12 cellular contexts compared by ENCODE assay signal in genomic region chrX:19758536-19758935, GRCh38.
DNase-seq lines count a peak whose midpoint lies in the region; ATAC-seq, FAIRE-seq and TF ChIP-seq lines count a peak whose summit lies in the region.
"Had no signal": no experiment of that assay in that cellular context is flagged by ENCODE, and none has a peak within 500 bp of the region (broad histone marks: within the 10 kb centered on the region; RNA-seq: fewer than 3 reads in every experiment).

No MANE protein-coding gene starts in this region.

- ATAC-seq in GM18511 (IDR thresholded peaks at IDR 0.05; ENCODE audit: unreplicated experiment), result peak; percentile 52
- peak; percentile 69 for ATAC-seq in GM12878
- ATAC-seq in HG03565 (IDR thresholded peaks at IDR 0.05; ENCODE audit: unreplicated experiment), result no peak
- ATAC-seq in GM21423 (IDR thresholded peaks at IDR 0.05; ENCODE audit: unreplicated experiment), result no peak
- ATAC-seq: sciatic nerve had no signal

- SMC1A ChIA-PET in GM12878 (lab: Charles Lee; ENCODE audit: uncharacterized antibody, unreplicated experiment), result interaction anchor here (1.0 to 26.5 kb wide), 9 partner anchors 9 to 118 kb away, joined by 3 to 624 read pairs (median 8); no protein-coding TSS in a partner anchor

- H3K4me1 ChIP-seq in BLaER1 (peaks cover 50% of the 10 kb centered on the region), GM12878 (ENCODE audit: control insufficient read depth, insufficient read depth, low read length) (peaks cover 46% of the 10 kb centered on the region)

- DNase-seq in NB4 (ENCODE audit: low read depth) (peak; percentile 89), GM12878 (ENCODE audit: low read depth, low spot score) (no peak), DMS 273 treated with DMSO at 0.1 percent for 48 hours (lab: John Stamatoyannopoulos, UW) (no peak), NCI-H446 treated with DMSO at 0.1 percent for 48 hours (lab: John Stamatoyannopoulos, UW) (no peak)
- DNase-seq: NCI-H82 had no signal

- no peaks in the 10 kb centered on the region for H4K20me1 ChIP-seq in BLaER1
- H4K20me1 ChIP-seq in GM12878 (ENCODE audit: control insufficient read depth, insufficient read depth), result no peaks in the 10 kb centered on the region

- H3K9ac ChIP-seq in BLaER1 (no peak overlapping the region), GM12878 (ENCODE audit: control insufficient read depth, insufficient read depth, low read length) (no peak overlapping the region)

- no TSS peak for BruUV-seq in GM12878 (replicated peaks; lab: Mats Ljungman, UMichigan)

- TF ChIP-seq POLR2A in NB4 (IDR thresholded peaks at IDR 0.05; ENCODE audit: extremely low read depth, insufficient read length) (no peak), GM12878 (IDR thresholded peaks at IDR 0.05; ENCODE audit: low read depth, low read length) (no peak)

- POLR2A ChIA-PET in GM12878 (lab: Charles Lee), result interaction anchor here (0.7 to 5.0 kb wide), 7 partner anchors 9 to 82 kb away, joined by 3 to 42 read pairs (median 4); no protein-coding TSS in a partner anchor

- CTCF ChIA-PET in GM12878 (lab: Yijun Ruan, JAX), result interaction anchor here (1.2 to 2.8 kb wide), 6 partner anchors 8 to 25 kb away, joined by 3 to 9 read pairs (median 4); no protein-coding TSS in a partner anchor

- H3K4me2 ChIP-seq in BLaER1 (peak overlapping the region; percentile 18; the same call in 1 of the 2 replicates), GM12878 (ENCODE audit: control insufficient read depth, insufficient read depth) (no peak overlapping the region)

- intact Hi-C loops in GM12878 (cut with micrococcal nuclease; ENCODE audit: unreplicated experiment), result no loop called here

- peaks cover 64% of the 10 kb centered on the region for H3K79me2 ChIP-seq in GM12878 (ENCODE audit: control insufficient read depth, insufficient read depth, low read length)

- no peak overlapping the region for H3K27ac ChIP-seq in BLaER1
- H3K27ac ChIP-seq in GM12878 (ENCODE audit: control insufficient read depth, insufficient read depth), result peak overlapping the region; percentile 13; the same call in 1 of the 2 replicates
- H3K27ac ChIP-seq: C4-2B had no signal

- H3K4me3 ChIP-seq in BLaER1, result no peak overlapping the region
- no peak overlapping the region for H3K4me3 ChIP-seq in NB4 (ENCODE audit: low read depth, low read length)
- H3K4me3 ChIP-seq in GM12878, result no peak overlapping the region
- H3K4me3 ChIP-seq: lung had no signal

- H3K27me3 ChIP-seq in BLaER1 (no peaks in the 10 kb centered on the region), GM12878 (replicated peaks in 1 of 2; ENCODE audit: control insufficient read depth in 2 of 2, insufficient read depth in 2 of 2, low read length in 1 of 2) (no peaks in the 10 kb centered on the region)

- in situ Hi-C loops in GM12878 (cut with MboI), result no loop called here

- no peak for TF ChIP-seq EP300 in GM12878 (IDR thresholded peaks at IDR 0.05; ENCODE audit: borderline replicate concordance in 1 of 2, control insufficient read depth in 1 of 2, low read depth in 2 of 2, low read length in 2 of 2)

- TF ChIP-seq CTCF in NB4 (IDR thresholded peaks at IDR 0.05; ENCODE audit: low read depth, low read length), result no peak
- no peak for TF ChIP-seq CTCF in GM12878 (IDR thresholded peaks at IDR 0.05 in 2 of 3, conservative IDR thresholded peaks at IDR 0.05 in 1 of 3; ENCODE audit: control insufficient read depth in 2 of 3, extremely low read depth in 1 of 3, insufficient read depth in 1 of 3, low read depth in 3 of 3, low read length in 3 of 3)

- WGBS in GM12878 (ENCODE audit: insufficient coverage, insufficient replicate concordance, low lambda C conversion rate, missing lambda C conversion rate), result 1% methylated on average over 4 of the region's 4 CpGs

- H3K9me3 ChIP-seq in BLaER1 (peaks cover 20% of the 10 kb centered on the region; the same call in 1 of the 2 replicates), GM12878 (replicated peaks; ENCODE audit: control insufficient read depth, insufficient read depth, low read length) (no peaks in the 10 kb centered on the region; the same call in 2 of the 3 replicates)

- no peak for TF ChIP-seq RAD21 in GM12878 (IDR thresholded peaks at IDR 0.05; ENCODE audit: insufficient read depth, low read depth, low read length)

- no peak for FAIRE-seq in GM12878 (lab: Jason Lieb, UNC)

- H3K36me3 ChIP-seq in BLaER1, result no peaks in the 10 kb centered on the region; the same call in 1 of the 2 replicates
- H3K36me3 ChIP-seq in GM12878 (ENCODE audit: control insufficient read depth in 2 of 2, insufficient read depth in 2 of 2, low read length in 1 of 2), result no peaks in the 10 kb centered on the region; a peak in 1 of 4 replicates

- RAD21 ChIA-PET in GM12878 (lab: Charles Lee; ENCODE audit: unreplicated experiment), result interaction anchor here (1.0 to 7.0 kb wide), 9 partner anchors 9 to 105 kb away, joined by 3 to 65 read pairs (median 5); no protein-coding TSS in a partner anchor

- H2AFZ ChIP-seq in GM12878 (ENCODE audit: control insufficient read depth, low read depth, low read length), result no peak overlapping the region

TF ChIP-seq in GM12878, 131 proteins besides CTCF, POLR2A, EP300 and RAD21 (continues in another document):
- TF ChIP-seq MEF2A (IDR thresholded peaks at IDR 0.05; ENCODE audit: insufficient read depth, low read depth, low read length) (no peak), NFIC (IDR thresholded peaks at IDR 0.05; ENCODE audit: low read depth, low read length) (no peak), IRF5 (IDR thresholded peaks at IDR 0.05; ENCODE audit: borderline replicate concordance) (no peak), PBX3 (IDR thresholded peaks at IDR 0.05; ENCODE audit: insufficient replicate concordance, low read depth, low read length) (no peak), SPI1 (IDR thresholded peaks at IDR 0.05; ENCODE audit: borderline replicate concordance, insufficient read depth, low read depth, low read length) (peak; percentile 21; the same call in 1 of the 2 replicates), ZNF592 (IDR thresholded peaks at IDR 0.05) (0 out of 2 replicates have a peak, but pooled peaks have one; percentile 8), SIN3A (IDR thresholded peaks at IDR 0.05; ENCODE audit: low read depth, low read length) (no peak), HDGF (IDR thresholded peaks at IDR 0.05) (no peak), SREBF2 (IDR thresholded peaks at IDR 0.05; ENCODE audit: low read length) (no peak), FOXK2 (IDR thresholded peaks at IDR 0.05) (no peak), EGR1 (IDR thresholded peaks at IDR 0.05; ENCODE audit: borderline replicate concordance in 1 of 2, low read depth in 2 of 2, low read length in 2 of 2) (no peak), SMAD1 (IDR thresholded peaks at IDR 0.05; ENCODE audit: low read depth, partially characterized antibody) (no peak), JUND (IDR thresholded peaks at IDR 0.05; ENCODE audit: low read depth, low read length) (no peak), CHD1 (IDR thresholded peaks at IDR 0.05; ENCODE audit: low read depth, low read length) (no peak)

Comparison
In these comparisons a context has a peak if more than half of its experiments do, and no peak if none do; other contexts are left out.
1. ATAC-seq: peak in GM18511 (single experiment) and GM12878 (single experiment); none in HG03565 (single experiment) and GM21423 (single experiment).